8 cellular contexts compared by ENCODE assay signal in genomic region chr10:32346134-32346550, GRCh38. TPM values are rescaled to one million over a fixed set of nuclear protein-coding genes. Genes with fewer than 3 reads are reported as not detected.
DNase-seq lines count a peak whose midpoint lies in the region; ATAC-seq, FAIRE-seq and TF ChIP-seq lines count a peak whose summit lies in the region.

No MANE protein-coding gene starts in this region.

- H3K36me3 ChIP-seq in BLaER1 treated with 17β-estradiol and CSF1 and Interleukin-3, amounts not matched to agents 10 nM and 100 nM, result peaks cover 14 to 36% (median 28%) of the 10 kb centered on the region in 11 experiments; a peak in 20 of 22 replicates
- H3K36me3 ChIP-seq in left lung, result peaks cover 0 to 4% of the 10 kb centered on the region in 2 donors

- FAIRE-seq in GM19239 (lab: Jason Lieb, UNC), result peak; percentile 86

- ATAC-seq in HG03442 (IDR thresholded peaks at IDR 0.05; ENCODE audit: unreplicated experiment), result peak; percentile 76
- peak; percentile 98 for ATAC-seq in left lung

- H3K4me1 ChIP-seq in BLaER1 treated with 17β-estradiol and CSF1 and Interleukin-3, amounts not matched to agents 10 nM and 100 nM, result peaks cover 37 to 60% (median 47%) of the 10 kb centered on the region in 10 experiments
- H3K4me1 ChIP-seq in left lung, result peaks cover 22 to 62% of the 10 kb centered on the region in 2 donors

- peak; percentile 88 for DNase-seq in GM19239 (ENCODE audit: insufficient read length, low spot score)
- peak; percentile 72 for DNase-seq in NCI-H510A (lab: John Stamatoyannopoulos, UW)
- peak; percentile 93 to 97 for DNase-seq in activated CD4-positive, alpha-beta T cell treated with anti-CD3 and anti-CD28 coated beads for 4 hours
- DNase-seq in dedifferentiated amniotic fluid mesenchymal stem cell (ENCODE audit: extremely low spot score), result peak; percentile 96
- DNase-seq in left lung, result peak; percentile 97 to 100
- DNase-seq in stimulated activated CD4-positive, alpha-beta T cell treated with anti-CD3 and anti-CD28 coated beads, Interleukin-2, amount 100 ng/mL, for 4 hours (ENCODE audit: low read depth), result peak; percentile 94

- H3K27me3 ChIP-seq in BLaER1 treated with 17β-estradiol and CSF1 and Interleukin-3, amounts not matched to agents 10 nM and 100 nM, result no peaks in the 10 kb centered on the region
- H3K27me3 ChIP-seq in left lung, result no peaks in the 10 kb centered on the region

- peak overlapping the region; percentile 76 to 93 (median 86) for H3K4me3 ChIP-seq in BLaER1 treated with 17β-estradiol and CSF1 and Interleukin-3, amounts not matched to agents 10 nM and 100 nM
- peak overlapping the region; percentile 77 to 78 for H3K4me3 ChIP-seq in left lung

- peak; percentile 93 to 99 for TF ChIP-seq CTCF in left lung (IDR thresholded peaks at IDR 0.05)

- peak overlapping the region; percentile 99 to 100 (median 100) for H3K9ac ChIP-seq in BLaER1 treated with 17β-estradiol and CSF1 and Interleukin-3, amounts not matched to agents 10 nM and 100 nM

- intact Hi-C loops in left lung (cut with DNase I), result loop anchor here in 1 of 2 donors (10.0 kb wide), 1 partner anchor 91 kb away; no protein-coding TSS in a partner anchor

- peaks cover 0 to 72% (median 48%) of the 10 kb centered on the region in 11 experiments; a peak in 17 of 22 replicates for H4K20me1 ChIP-seq in BLaER1 treated with 17β-estradiol and CSF1 and Interleukin-3, amounts not matched to agents 10 nM and 100 nM

- peak overlapping the region; percentile 97 to 100 (median 100) for H3K27ac ChIP-seq in BLaER1 treated with 17β-estradiol and CSF1 and Interleukin-3, amounts not matched to agents 10 nM and 100 nM
- H3K27ac ChIP-seq in left lung, result peak overlapping the region; percentile 100

- H3K9me3 ChIP-seq in BLaER1 treated with 17β-estradiol and CSF1 and Interleukin-3, amounts not matched to agents 10 nM and 100 nM (replicated peaks in 1 of 11), result peaks cover 0 to 10% (median 0%) of the 10 kb centered on the region in 11 experiments; a peak in 4 of 22 replicates
- H3K9me3 ChIP-seq in left lung, result no peaks in the 10 kb centered on the region

- H3K4me2 ChIP-seq in BLaER1 treated with 17β-estradiol and CSF1 and Interleukin-3, amounts not matched to agents 10 nM and 100 nM, result peak overlapping the region; percentile 78 to 96 (median 88)

RNA-seq across cellular contexts. Expression of gene EPC1, which starts 0.8 kb away (rescaled TPM):
- total RNA-seq in left lung, result 10 to 100 TPM; 27.0 to 40.1 TPM

Comparison
In these comparisons a context has a peak if more than half of its experiments do, and no peak if none do; other contexts are left out.
1. Peak in every context shown above with its lines: DNase-seq, ATAC-seq, H3K4me3 ChIP-seq and H3K27ac ChIP-seq.